In genomic region chr1:212721388-212722247, GRCh38 we compare ENCODE assay signal across 1 cellular context.
A peak's percentile ranks its signal among the peaks of the same experiment; 100 is the strongest.
TF ChIP-seq lines count a peak whose summit lies in the region.

No MANE protein-coding gene starts in this region.

TF ChIP-seq in K562, 482 proteins besides CTCF, POLR2A, EP300 and RAD21 (continued from another document and continues in another):
- TF ChIP-seq, protein P1, sequence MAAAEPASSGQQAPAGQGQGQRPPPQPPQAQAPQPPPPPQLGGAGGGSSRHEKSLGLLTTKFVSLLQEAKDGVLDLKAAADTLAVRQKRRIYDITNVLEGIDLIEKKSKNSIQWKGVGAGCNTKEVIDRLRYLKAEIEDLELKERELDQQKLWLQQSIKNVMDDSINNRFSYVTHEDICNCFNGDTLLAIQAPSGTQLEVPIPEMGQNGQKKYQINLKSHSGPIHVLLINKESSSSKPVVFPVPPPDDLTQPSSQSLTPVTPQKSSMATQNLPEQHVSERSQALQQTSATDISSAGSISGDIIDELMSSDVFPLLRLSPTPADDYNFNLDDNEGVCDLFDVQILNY (CRISPR knock-in tag; IDR thresholded peaks at IDR 0.05) = no peak
- TF ChIP-seq SPI1 (IDR thresholded peaks at IDR 0.05; ENCODE audit: borderline replicate concordance, low read depth, low read length) (peak; percentile 58; the same call in 1 of the 2 replicates), ESRRA (IDR thresholded peaks at IDR 0.05; ENCODE audit: borderline replicate concordance, low read depth) (peak; percentile 57; the same call in 1 of the 2 replicates), IRF2 (CRISPR knock-in tag; IDR thresholded peaks at IDR 0.05) (no peak), JUNB (CRISPR knock-in tag; conservative IDR thresholded peaks at IDR 0.05) (no peak), SMARCA4 (IDR thresholded peaks at IDR 0.05) (peak; percentile 75; the same call in 1 of the 2 replicates), ZC3H8 (IDR thresholded peaks at IDR 0.05) (no peak), CHD4 (IDR thresholded peaks at IDR 0.05; ENCODE audit: insufficient read depth, insufficient replicate concordance, low read depth, low read length, poor library complexity, severe bottlenecking) (no peak), GATAD2A (IDR thresholded peaks at IDR 0.05) (0 out of 2 replicates have a peak, but pooled peaks have one; percentile 12), SMARCE1 (IDR thresholded peaks at IDR 0.05) (peak; percentile 86), ETV1 (tag; conservative IDR thresholded peaks at IDR 0.05; ENCODE audit: low read depth) (0 out of 2 replicates have a peak, but pooled peaks have one; percentile 15), SOX6 (IDR thresholded peaks at IDR 0.05) (peak; percentile 68), NFATC3 (IDR thresholded peaks at IDR 0.05) (0 out of 2 replicates have a peak, but pooled peaks have one; percentile 13), SFPQ (IDR thresholded peaks at IDR 0.05; ENCODE audit: low read depth, low read length) (no peak), NRF1 (conservative IDR thresholded peaks at IDR 0.05 in 1 of 2, IDR thresholded peaks at IDR 0.05 in 1 of 2) (peak; percentile 43 to 45; a peak in 3 of 4 replicates), KDM1A (IDR thresholded peaks at IDR 0.05) (no peak), JUN (IDR thresholded peaks at IDR 0.05; ENCODE audit: borderline replicate concordance, low read depth, low read length) (peak; percentile 84), JUN (CRISPR knock-in tag; IDR thresholded peaks at IDR 0.05; ENCODE audit: borderline replicate concordance) (no peak), DNMT1 (IDR thresholded peaks at IDR 0.05) (no peak), ZNF3 (CRISPR knock-in tag; IDR thresholded peaks at IDR 0.05) (no peak), ETV6 (IDR thresholded peaks at IDR 0.05; ENCODE audit: borderline replicate concordance in 1 of 2, low read depth in 2 of 2, low read length in 1 of 2) (peak in 1 of 2 experiments; percentile 73; a peak in 2 of 4 replicates), ETV6 (CRISPR knock-in tag; IDR thresholded peaks at IDR 0.05; ENCODE audit: borderline replicate concordance) (no peak), ZNF609 (CRISPR knock-in tag; IDR thresholded peaks at IDR 0.05; ENCODE audit: borderline replicate concordance) (0 out of 2 replicates have a peak, but pooled peaks have one; percentile 32), HES1 (IDR thresholded peaks at IDR 0.05; ENCODE audit: low read depth) (0 out of 2 replicates have a peak, but pooled peaks have one; percentile 18), RREB1 (CRISPR knock-in tag; IDR thresholded peaks at IDR 0.05) (no peak), LCOR (CRISPR knock-in tag; IDR thresholded peaks at IDR 0.05) (0 out of 2 replicates have a peak, but pooled peaks have one; percentile 20), LEF1 (IDR thresholded peaks at IDR 0.05) (peak; percentile 16; the same call in 1 of the 2 replicates), SAP30 (IDR thresholded peaks at IDR 0.05; ENCODE audit: borderline replicate concordance, insufficient read depth, low read depth, low read length, poor library complexity, severe bottlenecking) (no peak)
- TF ChIP-seq, protein P2, sequence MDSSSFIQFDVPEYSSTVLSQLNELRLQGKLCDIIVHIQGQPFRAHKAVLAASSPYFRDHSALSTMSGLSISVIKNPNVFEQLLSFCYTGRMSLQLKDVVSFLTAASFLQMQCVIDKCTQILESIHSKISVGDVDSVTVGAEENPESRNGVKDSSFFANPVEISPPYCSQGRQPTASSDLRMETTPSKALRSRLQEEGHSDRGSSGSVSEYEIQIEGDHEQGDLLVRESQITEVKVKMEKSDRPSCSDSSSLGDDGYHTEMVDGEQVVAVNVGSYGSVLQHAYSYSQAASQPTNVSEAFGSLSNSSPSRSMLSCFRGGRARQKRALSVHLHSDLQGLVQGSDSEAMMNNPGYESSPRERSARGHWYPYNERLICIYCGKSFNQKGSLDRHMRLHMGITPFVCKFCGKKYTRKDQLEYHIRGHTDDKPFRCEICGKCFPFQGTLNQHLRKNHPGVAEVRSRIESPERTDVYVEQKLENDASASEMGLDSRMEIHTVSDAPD (CRISPR knock-in tag; IDR thresholded peaks at IDR 0.05) = peak; percentile 47; the same call in 1 of the 2 replicates
- TF ChIP-seq, protein P3, sequence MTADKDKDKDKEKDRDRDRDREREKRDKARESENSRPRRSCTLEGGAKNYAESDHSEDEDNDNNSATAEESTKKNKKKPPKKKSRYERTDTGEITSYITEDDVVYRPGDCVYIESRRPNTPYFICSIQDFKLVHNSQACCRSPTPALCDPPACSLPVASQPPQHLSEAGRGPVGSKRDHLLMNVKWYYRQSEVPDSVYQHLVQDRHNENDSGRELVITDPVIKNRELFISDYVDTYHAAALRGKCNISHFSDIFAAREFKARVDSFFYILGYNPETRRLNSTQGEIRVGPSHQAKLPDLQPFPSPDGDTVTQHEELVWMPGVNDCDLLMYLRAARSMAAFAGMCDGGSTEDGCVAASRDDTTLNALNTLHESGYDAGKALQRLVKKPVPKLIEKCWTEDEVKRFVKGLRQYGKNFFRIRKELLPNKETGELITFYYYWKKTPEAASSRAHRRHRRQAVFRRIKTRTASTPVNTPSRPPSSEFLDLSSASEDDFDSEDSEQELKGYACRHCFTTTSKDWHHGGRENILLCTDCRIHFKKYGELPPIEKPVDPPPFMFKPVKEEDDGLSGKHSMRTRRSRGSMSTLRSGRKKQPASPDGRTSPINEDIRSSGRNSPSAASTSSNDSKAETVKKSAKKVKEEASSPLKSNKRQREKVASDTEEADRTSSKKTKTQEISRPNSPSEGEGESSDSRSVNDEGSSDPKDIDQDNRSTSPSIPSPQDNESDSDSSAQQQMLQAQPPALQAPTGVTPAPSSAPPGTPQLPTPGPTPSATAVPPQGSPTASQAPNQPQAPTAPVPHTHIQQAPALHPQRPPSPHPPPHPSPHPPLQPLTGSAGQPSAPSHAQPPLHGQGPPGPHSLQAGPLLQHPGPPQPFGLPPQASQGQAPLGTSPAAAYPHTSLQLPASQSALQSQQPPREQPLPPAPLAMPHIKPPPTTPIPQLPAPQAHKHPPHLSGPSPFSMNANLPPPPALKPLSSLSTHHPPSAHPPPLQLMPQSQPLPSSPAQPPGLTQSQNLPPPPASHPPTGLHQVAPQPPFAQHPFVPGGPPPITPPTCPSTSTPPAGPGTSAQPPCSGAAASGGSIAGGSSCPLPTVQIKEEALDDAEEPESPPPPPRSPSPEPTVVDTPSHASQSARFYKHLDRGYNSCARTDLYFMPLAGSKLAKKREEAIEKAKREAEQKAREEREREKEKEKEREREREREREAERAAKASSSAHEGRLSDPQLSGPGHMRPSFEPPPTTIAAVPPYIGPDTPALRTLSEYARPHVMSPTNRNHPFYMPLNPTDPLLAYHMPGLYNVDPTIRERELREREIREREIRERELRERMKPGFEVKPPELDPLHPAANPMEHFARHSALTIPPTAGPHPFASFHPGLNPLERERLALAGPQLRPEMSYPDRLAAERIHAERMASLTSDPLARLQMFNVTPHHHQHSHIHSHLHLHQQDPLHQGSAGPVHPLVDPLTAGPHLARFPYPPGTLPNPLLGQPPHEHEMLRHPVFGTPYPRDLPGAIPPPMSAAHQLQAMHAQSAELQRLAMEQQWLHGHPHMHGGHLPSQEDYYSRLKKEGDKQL (CRISPR knock-in tag; IDR thresholded peaks at IDR 0.05; ENCODE audit: borderline replicate concordance) = 0 out of 2 replicates have a peak, but pooled peaks have one; percentile 16
- TF ChIP-seq, protein P4, sequence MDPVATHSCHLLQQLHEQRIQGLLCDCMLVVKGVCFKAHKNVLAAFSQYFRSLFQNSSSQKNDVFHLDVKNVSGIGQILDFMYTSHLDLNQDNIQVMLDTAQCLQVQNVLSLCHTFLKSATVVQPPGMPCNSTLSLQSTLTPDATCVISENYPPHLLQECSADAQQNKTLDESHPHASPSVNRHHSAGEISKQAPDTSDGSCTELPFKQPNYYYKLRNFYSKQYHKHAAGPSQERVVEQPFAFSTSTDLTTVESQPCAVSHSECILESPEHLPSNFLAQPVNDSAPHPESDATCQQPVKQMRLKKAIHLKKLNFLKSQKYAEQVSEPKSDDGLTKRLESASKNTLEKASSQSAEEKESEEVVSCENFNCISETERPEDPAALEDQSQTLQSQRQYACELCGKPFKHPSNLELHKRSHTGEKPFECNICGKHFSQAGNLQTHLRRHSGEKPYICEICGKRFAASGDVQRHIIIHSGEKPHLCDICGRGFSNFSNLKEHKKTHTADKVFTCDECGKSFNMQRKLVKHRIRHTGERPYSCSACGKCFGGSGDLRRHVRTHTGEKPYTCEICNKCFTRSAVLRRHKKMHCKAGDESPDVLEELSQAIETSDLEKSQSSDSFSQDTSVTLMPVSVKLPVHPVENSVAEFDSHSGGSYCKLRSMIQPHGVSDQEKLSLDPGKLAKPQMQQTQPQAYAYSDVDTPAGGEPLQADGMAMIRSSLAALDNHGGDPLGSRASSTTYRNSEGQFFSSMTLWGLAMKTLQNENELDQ (CRISPR knock-in tag; IDR thresholded peaks at IDR 0.05; ENCODE audit: borderline replicate concordance) = no peak
